ENCODE assay signal across 8 cellular contexts in the genomic region with DNA sequence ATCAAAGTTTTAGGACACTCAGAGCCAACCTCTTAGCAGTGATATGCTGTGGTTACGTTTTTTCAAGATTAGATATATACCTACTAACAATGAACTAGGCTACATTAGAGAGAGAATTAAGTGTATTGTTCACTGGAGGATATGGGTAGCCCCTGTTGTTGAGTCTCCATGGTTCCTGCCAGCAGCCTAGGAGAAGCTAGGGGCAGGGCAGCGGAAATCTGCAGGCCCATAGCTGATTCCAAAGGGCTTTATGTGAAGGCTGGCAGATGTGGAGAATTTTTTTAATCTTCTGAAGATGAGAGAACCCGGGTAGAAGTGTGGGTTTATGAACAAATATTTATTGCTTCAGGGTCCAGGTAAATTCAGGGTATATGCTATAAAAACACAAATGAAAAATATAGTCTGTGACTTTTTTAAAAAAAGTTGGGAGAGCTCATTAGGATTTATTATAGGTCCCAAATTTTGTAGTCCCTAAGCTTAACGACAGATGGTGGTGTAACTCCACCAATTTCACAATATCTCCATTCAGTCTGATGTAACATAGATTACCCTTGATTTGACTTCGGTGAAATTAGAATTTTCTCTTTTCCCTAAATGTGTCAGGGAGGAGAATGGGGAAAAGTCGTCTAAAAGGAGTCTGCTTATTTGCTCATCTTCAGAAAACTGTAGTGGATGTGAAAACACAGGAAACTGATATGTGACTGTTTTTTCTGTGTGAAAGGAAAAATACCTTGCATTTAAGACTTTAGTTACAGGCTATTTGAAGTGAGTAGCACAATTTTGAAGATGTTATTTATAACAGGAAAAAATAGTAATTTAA.
DNase-seq lines count a peak whose midpoint lies in the region; ATAC-seq and TF ChIP-seq lines count a peak whose summit lies in the region.

No MANE protein-coding gene starts in this region.

- H3K27me3 Mint-ChIP-seq in activated T-cell treated with anti-CD3 and anti-CD28 coated beads, Interleukin-2, amount 50 U/mL, for 24 hours: peaks cover 78% of the 10 kb centered on the region

- H3K27ac ChIP-seq in OCI-LY7 (ENCODE audit: low read depth, low read length, poor library complexity, severe bottlenecking) (no peak overlapping the region), neural cell (ENCODE audit: low read length) (no peak overlapping the region)

- no peak overlapping the region for H3K27ac Mint-ChIP-seq in activated T-cell treated with anti-CD3 and anti-CD28 coated beads, Interleukin-2, amount 50 U/mL, for 24 hours

- H3K9ac ChIP-seq in endocrine pancreas (ENCODE audit: control insufficient read depth, insufficient read depth, low read length) (no peak overlapping the region), neural cell (ENCODE audit: low read length) (no peak overlapping the region)

- no TSS peak for BruUV-seq in OCI-LY7 (replicated peaks; lab: Mats Ljungman, UMichigan)

- no peak overlapping the region for H3K4me3 Mint-ChIP-seq in activated T-cell treated with anti-CD3 and anti-CD28 coated beads, Interleukin-2, amount 50 U/mL, for 24 hours

- no peak overlapping the region for H3K4me2 ChIP-seq in OCI-LY7 (ENCODE audit: low read length)
- no peak overlapping the region for H3K4me2 ChIP-seq in neural cell (ENCODE audit: low read length)

- no peaks in the 10 kb centered on the region for H3K9me2 ChIP-seq in OCI-LY7 (ENCODE audit: insufficient read depth, low read length)
- H3K9me2 ChIP-seq in neural cell (ENCODE audit: insufficient read depth, low read length): no peaks in the 10 kb centered on the region

- intact Hi-C loops in OCI-LY7 (cut with micrococcal nuclease; ENCODE audit: unreplicated experiment): no loop called here
- intact Hi-C loops in Right ventricle myocardium inferior (cut with DNase I): no loop called here

- H2AFZ ChIP-seq in OCI-LY7 (ENCODE audit: low read length): no peak overlapping the region
- no peak overlapping the region for H2AFZ ChIP-seq in neural cell (ENCODE audit: low read depth, low read length)

- DNase-seq in COLO829 (ENCODE audit: low spot score) (peak; percentile 74), OCI-LY7 (ENCODE audit: low spot score) (no peak), T-helper 9 cell (no peak), Right ventricle myocardium inferior (ENCODE audit: missing footprints) (no peak)
- no peak for DNase-seq in activated T-cell treated with anti-CD3 and anti-CD28 coated beads, Interleukin-2, amount 50 U/mL, for 24 hours

- peak; percentile 48 for ATAC-seq in HG03378 (IDR thresholded peaks at IDR 0.05; ENCODE audit: unreplicated experiment)
- ATAC-seq in Right ventricle myocardium inferior: no peak

- peaks cover 37% of the 10 kb centered on the region for H3K4me1 Mint-ChIP-seq in activated T-cell treated with anti-CD3 and anti-CD28 coated beads, Interleukin-2, amount 50 U/mL, for 24 hours (ENCODE audit: low read depth)

- H3K9me3 Mint-ChIP-seq in activated T-cell treated with anti-CD3 and anti-CD28 coated beads, Interleukin-2, amount 50 U/mL, for 24 hours: no peaks in the 10 kb centered on the region

- TF ChIP-seq CTCF in OCI-LY7 (conservative IDR thresholded peaks at IDR 0.05; ENCODE audit: low read length) (peak; percentile 57), neural cell (IDR thresholded peaks at IDR 0.05; ENCODE audit: poor library complexity, severe bottlenecking) (peak; percentile 80)

- H3K4me3 ChIP-seq in OCI-LY7 (ENCODE audit: low read depth, low read length, poor library complexity, severe bottlenecking) (no peak overlapping the region), endocrine pancreas (ENCODE audit: control insufficient read depth, insufficient read depth, low read length) (peak overlapping the region; percentile 84), neural cell (ENCODE audit: low read length) (no peak overlapping the region)

- CTCF ChIA-PET in OCI-LY7 (lab: Charles Lee; ENCODE audit: unreplicated experiment): no interaction called here

- H3K4me1 ChIP-seq in OCI-LY7 (ENCODE audit: insufficient read depth, low read length, poor library complexity, severe bottlenecking): no peaks in the 10 kb centered on the region
- peaks cover 4% of the 10 kb centered on the region for H3K4me1 ChIP-seq in endocrine pancreas (ENCODE audit: control insufficient read depth, insufficient read depth, low read length)

- H3K36me3 Mint-ChIP-seq in activated T-cell treated with anti-CD3 and anti-CD28 coated beads, Interleukin-2, amount 50 U/mL, for 24 hours (ENCODE audit: low read depth): no peaks in the 10 kb centered on the region

- POLR2A ChIA-PET in OCI-LY7 (lab: Charles Lee): no interaction called here

- H3F3A ChIP-seq in neural cell (ENCODE audit: insufficient read depth, low read length, poor library complexity, severe bottlenecking): peaks cover 6% of the 10 kb centered on the region

- H4K20me1 ChIP-seq in OCI-LY7 (ENCODE audit: insufficient read depth, low read length) (no peaks in the 10 kb centered on the region), neural cell (ENCODE audit: insufficient read depth) (no peaks in the 10 kb centered on the region)

- H3K36me3 ChIP-seq in OCI-LY7 (ENCODE audit: insufficient read depth, low read length) (no peaks in the 10 kb centered on the region), endocrine pancreas (ENCODE audit: control insufficient read depth, insufficient read depth, low read length) (no peaks in the 10 kb centered on the region), neural cell (ENCODE audit: insufficient read depth, low read length) (no peaks in the 10 kb centered on the region)

- TF ChIP-seq EP300 in neural cell (conservative IDR thresholded peaks at IDR 0.05; ENCODE audit: poor library complexity, severe bottlenecking): no peak

- H3K9me3 ChIP-seq in OCI-LY7 (ENCODE audit: low read length): no peaks in the 10 kb centered on the region
- no peaks in the 10 kb centered on the region for H3K9me3 ChIP-seq in endocrine pancreas (ENCODE audit: control insufficient read depth, low read length)
- no peaks in the 10 kb centered on the region for H3K9me3 ChIP-seq in neural cell (ENCODE audit: low read length)

- H3K27me3 ChIP-seq in endocrine pancreas (ENCODE audit: control insufficient read depth, insufficient read depth, low read length) (peaks cover 2% of the 10 kb centered on the region), neural cell (ENCODE audit: insufficient read depth, low read depth, low read length) (peaks cover 48% of the 10 kb centered on the region)

- H3K79me2 ChIP-seq in OCI-LY7 (ENCODE audit: insufficient read depth, low read depth, low read length) (no peaks in the 10 kb centered on the region), neural cell (replicated peaks; ENCODE audit: insufficient read depth, low read length) (no peaks in the 10 kb centered on the region)

- peak; percentile 89 for TF ChIP-seq RAD21 in neural cell (conservative IDR thresholded peaks at IDR 0.05)

TF ChIP-seq in neural cell, 6 proteins besides CTCF, POLR2A, EP300 and RAD21:
- no peak for TF ChIP-seq MXI1 (conservative IDR thresholded peaks at IDR 0.05; ENCODE audit: poor library complexity, severe bottlenecking)
- no peak for TF ChIP-seq TAF1 (IDR thresholded peaks at IDR 0.05; ENCODE audit: low read depth)
- TF ChIP-seq SMC3 (conservative IDR thresholded peaks at IDR 0.05; ENCODE audit: poor library complexity): peak; percentile 90
- no peak for TF ChIP-seq EZH2 (IDR thresholded peaks at IDR 0.05; ENCODE audit: borderline replicate concordance, insufficient read depth, low read length, poor library complexity, severe bottlenecking)
